ENCODE assay signal across 1 cellular context in genomic region chr17:45293413-45294211, GRCh38.
TF ChIP-seq lines count a peak whose summit lies in the region.

No MANE protein-coding gene starts in this region.

TF ChIP-seq in GM23338, 12 proteins besides CTCF, POLR2A, EP300 and RAD21 (continued from another document):
- TF ChIP-seq ZNF462 (CRISPR knock-in tag; IDR thresholded peaks at IDR 0.05) (no peak), REST (IDR thresholded peaks at IDR 0.05; ENCODE audit: unreplicated experiment) (no peak), CREB1 (CRISPR knock-in tag; IDR thresholded peaks at IDR 0.05; ENCODE audit: low read depth) (no peak)
TF ChIP-seq in GM23338: peak in this region for 0.
